ENCODE assay signal across 22 cellular contexts in the genomic region with DNA sequence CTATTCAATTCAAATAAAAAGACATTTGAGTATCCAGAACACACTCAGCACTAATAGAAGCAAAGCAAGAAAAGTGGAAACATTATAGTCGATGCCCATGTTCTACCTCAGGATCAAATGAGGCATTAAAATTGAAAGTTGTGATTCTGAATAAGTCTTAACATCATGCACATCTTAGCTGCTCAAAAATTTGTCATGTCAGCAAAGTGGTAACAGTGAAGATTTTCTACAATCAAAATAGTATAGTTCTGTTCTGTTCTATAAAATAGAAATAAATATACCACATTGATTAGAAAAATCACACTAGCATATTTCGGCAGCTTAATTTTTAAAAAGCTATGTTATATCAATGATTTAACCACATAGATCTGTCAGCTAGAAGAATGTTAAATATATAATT.
DNase-seq lines count a peak whose midpoint lies in the region; ATAC-seq, FAIRE-seq and TF ChIP-seq lines count a peak whose summit lies in the region.
"Had no signal": no experiment of that assay in that cellular context is flagged by ENCODE, and none has a peak within 500 bp of the region (broad histone marks: within the 10 kb centered on the region; RNA-seq: fewer than 3 reads in every experiment).

No MANE protein-coding gene starts in this region.

- BruUV-seq in IMR-90 (replicated peaks; lab: Mats Ljungman, UMichigan) (no TSS peak), K562 (replicated peaks; lab: Mats Ljungman, UMichigan) (no TSS peak)

- no peak for TF ChIP-seq EP300 in A549 (IDR thresholded peaks at IDR 0.05)
- no peak for TF ChIP-seq EP300 in K562 (IDR thresholded peaks at IDR 0.05; ENCODE audit: low read length)
- TF ChIP-seq EP300 in neural cell (conservative IDR thresholded peaks at IDR 0.05; ENCODE audit: poor library complexity, severe bottlenecking) = no peak

- H2AFZ ChIP-seq in IMR-90 (replicated peaks; ENCODE audit: low read length, poor library complexity) = no peak overlapping the region
- H2AFZ ChIP-seq in K562 (ENCODE audit: low read depth, low read length) = no peak overlapping the region
- H2AFZ ChIP-seq in neural cell (ENCODE audit: low read depth, low read length) = no peak overlapping the region

- H3K56ac ChIP-seq in IMR-90 (ENCODE audit: extremely low read depth, insufficient read depth, low read length) = no peak overlapping the region

- in situ Hi-C loops in IMR-90 (cut with MboI; ENCODE audit: low sequenced_read_pairs) = no loop called here
- in situ Hi-C loops in K562 (cut with MboI) = no loop called here

- H2BK120ac ChIP-seq in IMR-90 (ENCODE audit: low read depth, low read length) = no peak overlapping the region

- no peaks in the 10 kb centered on the region for H3K9me3 ChIP-seq in A549
- no peaks in the 10 kb centered on the region for H3K9me3 ChIP-seq in IMR-90 (ENCODE audit: control insufficient read depth, insufficient read depth, low read length)
- no peaks in the 10 kb centered on the region for H3K9me3 ChIP-seq in K562 (replicated peaks; ENCODE audit: control insufficient read depth, insufficient read depth, low read depth, low read length)
- no peaks in the 10 kb centered on the region for H3K9me3 ChIP-seq in neural cell (ENCODE audit: low read length)
- H3K9me3 ChIP-seq: BLaER1 treated with 17β-estradiol and CSF1 and Interleukin-3, amounts not matched to agents 10 nM and 100 nM; Caco-2 had no signal

- no peaks in the 10 kb centered on the region for H3K4me1 ChIP-seq in A549
- H3K4me1 ChIP-seq in IMR-90 (ENCODE audit: control insufficient read depth, insufficient read depth, low read length) = no peaks in the 10 kb centered on the region
- H3K4me1 ChIP-seq in K562 (replicated peaks in 1 of 2; ENCODE audit: control insufficient read depth in 2 of 2, insufficient read depth in 2 of 2, low read length in 2 of 2) = no peaks in the 10 kb centered on the region
- H3K4me1 ChIP-seq: BLaER1 treated with 17β-estradiol and CSF1 and Interleukin-3, amounts not matched to agents 10 nM and 100 nM had no signal

- H2AK9ac ChIP-seq in IMR-90 (replicated peaks; ENCODE audit: low read depth, low read length, poor library complexity) = no peak overlapping the region

- H3F3A ChIP-seq in neural cell (ENCODE audit: insufficient read depth, low read length, poor library complexity, severe bottlenecking) = no peaks in the 10 kb centered on the region

- H2BK5ac ChIP-seq in IMR-90 (ENCODE audit: low read depth, low read length, poor library complexity, severe bottlenecking) = no peak overlapping the region

- dilution Hi-C loops in IMR-90 (cut with HindIII; ENCODE audit: low sequenced_read_pairs, unreplicated experiment) = no loop called here

- TF ChIP-seq CTCF in A549 (IDR thresholded peaks at IDR 0.05) (no peak), IMR-90 (conservative IDR thresholded peaks at IDR 0.05; ENCODE audit: low read depth, low read length) (no peak), K562 (IDR thresholded peaks at IDR 0.05 in 2 of 3, conservative IDR thresholded peaks at IDR 0.05 in 1 of 3; ENCODE audit: insufficient read depth in 2 of 3, low read depth in 1 of 3, low read length in 3 of 3) (no peak), neural cell (IDR thresholded peaks at IDR 0.05; ENCODE audit: poor library complexity, severe bottlenecking) (no peak)

- no peak overlapping the region for H2AK5ac ChIP-seq in IMR-90 (ENCODE audit: low read depth, low read length)

- H2BK20ac ChIP-seq in IMR-90 (ENCODE audit: low read depth, low read length) = no peak overlapping the region

- H3K27me3 ChIP-seq in IMR-90 (ENCODE audit: control insufficient read depth, insufficient read depth, low read length) = no peaks in the 10 kb centered on the region
- H3K27me3 ChIP-seq in K562 (ENCODE audit: control insufficient read depth in 2 of 2, insufficient read depth in 2 of 2, low read length in 2 of 2) = peaks cover 0 to 3% of the 10 kb centered on the region in 2 experiments; a peak in 1 of 5 replicates
- no peaks in the 10 kb centered on the region for H3K27me3 ChIP-seq in neural cell (ENCODE audit: insufficient read depth, low read depth, low read length)
- H3K27me3 ChIP-seq: BLaER1 treated with 17β-estradiol and CSF1 and Interleukin-3, amounts not matched to agents 10 nM and 100 nM had no signal

- no peak overlapping the region for H4K5ac ChIP-seq in IMR-90 (ENCODE audit: low read depth, low read length)

- no peaks in the 10 kb centered on the region for H4K20me1 ChIP-seq in IMR-90 (ENCODE audit: insufficient read depth, low read length)
- H4K20me1 ChIP-seq in K562 (replicated peaks; ENCODE audit: control insufficient read depth, insufficient read depth, low read length) = no peaks in the 10 kb centered on the region
- no peaks in the 10 kb centered on the region for H4K20me1 ChIP-seq in neural cell (ENCODE audit: insufficient read depth)
- H4K20me1 ChIP-seq: BLaER1 treated with 17β-estradiol and CSF1 and Interleukin-3, amounts not matched to agents 10 nM and 100 nM had no signal

- H3K9ac ChIP-seq in IMR-90 (ENCODE audit: low read depth, low read length) = no peak overlapping the region
- no peak overlapping the region for H3K9ac ChIP-seq in K562 (ENCODE audit: insufficient read depth in 1 of 2, low read depth in 2 of 2, low read length in 2 of 2)
- H3K9ac ChIP-seq in neural cell (ENCODE audit: low read length) = no peak overlapping the region
- H3K9ac ChIP-seq: BLaER1 treated with 17β-estradiol and CSF1 and Interleukin-3, amounts not matched to agents 10 nM and 100 nM had no signal

- TF ChIP-seq POLR2A in A549 (IDR thresholded peaks at IDR 0.05; ENCODE audit: low read length) (no peak), IMR-90 (IDR thresholded peaks at IDR 0.05; ENCODE audit: low read depth, low read length) (no peak), K562 (conservative IDR thresholded peaks at IDR 0.05) (no peak)

- no peaks in the 10 kb centered on the region for H3K9me1 ChIP-seq in IMR-90 (ENCODE audit: insufficient read depth, low read length)
- no peaks in the 10 kb centered on the region for H3K9me1 ChIP-seq in K562 (ENCODE audit: control insufficient read depth, insufficient read depth, low read length)

- no peak overlapping the region for H3K4me2 ChIP-seq in A549
- no peak overlapping the region for H3K4me2 ChIP-seq in IMR-90 (ENCODE audit: low read depth, low read length)
- no peak overlapping the region for H3K4me2 ChIP-seq in K562 (ENCODE audit: insufficient read depth, low read length)
- H3K4me2 ChIP-seq in neural cell (ENCODE audit: low read length) = no peak overlapping the region
- H3K4me2 ChIP-seq: BLaER1 treated with 17β-estradiol and CSF1 and Interleukin-3, amounts not matched to agents 10 nM and 100 nM had no signal

- H3K36me3 ChIP-seq in IMR-90 (ENCODE audit: control insufficient read depth, insufficient read depth, low read length) (no peaks in the 10 kb centered on the region), K562 (ENCODE audit: control insufficient read depth, insufficient read depth, low read length) (no peaks in the 10 kb centered on the region), neural cell (ENCODE audit: insufficient read depth, low read length) (no peaks in the 10 kb centered on the region)

- CTCF ChIA-PET in A549 (lab: Yijun Ruan, JAX) (interaction anchor here (0.8 to 1.5 kb wide), 3 partner anchors 12 to 1540 kb away, joined by 3 read pairs; no protein-coding TSS in a partner anchor), IMR-90 (lab: Yijun Ruan, JAX) (interaction anchor here (1.3 kb wide), 1 partner anchor 233 kb away, joined by 3 read pairs; no protein-coding TSS in a partner anchor), K562 (lab: Yijun Ruan, JAX; ENCODE audit: low intra/inter-chr PET ratio) (no interaction called here)

- no peak overlapping the region for H4K91ac ChIP-seq in IMR-90 (ENCODE audit: insufficient read depth, low read depth, low read length)

- no peak for DNase-seq in A549 (ENCODE audit: low read depth in 1 of 2, low spot score in 1 of 2)
- no peak for DNase-seq in IMR-90
- no peak for DNase-seq in K562 (ENCODE audit: extremely low read depth in 1 of 4, low spot score in 3 of 4)
- no peak for DNase-seq in SW480 (ENCODE audit: low spot score)
- DNase-seq: 8988T; AML-193; Caco-2; Calu3; CD4-positive, alpha-beta T cell; CD8-positive, alpha-beta T cell; DMS79 treated with DMSO at 0.1 percent for 48 hours; GF-D8 had no signal

- FAIRE-seq in A549 (lab: Jason Lieb, UNC) = no peak
- no peak for FAIRE-seq in K562 (lab: Jason Lieb, UNC)
- FAIRE-seq: A204.1, D721Med, G401.6, GM12891, GM19239 had no signal

- TF ChIP-seq RAD21 in A549 (conservative IDR thresholded peaks at IDR 0.05 in 1 of 2, IDR thresholded peaks at IDR 0.05 in 1 of 2) (no peak), IMR-90 (IDR thresholded peaks at IDR 0.05; ENCODE audit: low read length) (no peak), K562 (CRISPR knock-in tag; conservative IDR thresholded peaks at IDR 0.05 in 1 of 2, IDR thresholded peaks at IDR 0.05 in 1 of 2) (no peak), neural cell (conservative IDR thresholded peaks at IDR 0.05) (no peak)

- H3K79me2 ChIP-seq in K562 (ENCODE audit: control insufficient read depth, insufficient read depth, low read length) (no peaks in the 10 kb centered on the region), neural cell (replicated peaks; ENCODE audit: insufficient read depth, low read length) (no peaks in the 10 kb centered on the region)

- H4K8ac ChIP-seq in IMR-90 (ENCODE audit: low read depth in 2 of 2, low read length in 2 of 2) = no peak overlapping the region

- H3K14ac ChIP-seq in IMR-90 (replicated peaks; ENCODE audit: low read depth, low read length) = no peak overlapping the region

- no peak overlapping the region for H3K18ac ChIP-seq in IMR-90 (ENCODE audit: low read depth, low read length)

- H3K9me2 ChIP-seq in neural cell (ENCODE audit: insufficient read depth, low read length) = no peaks in the 10 kb centered on the region

- intact Hi-C loops in IMR-90 (cut with micrococcal nuclease) = loop anchor here (5.0 to 10.0 kb wide), 4 partner anchors 211 to 1539 kb away; no protein-coding TSS in a partner anchor
- intact Hi-C loops in K562 (cut with micrococcal nuclease) = loop anchor here (5.0 kb wide), 1 partner anchor 121 kb away; no protein-coding TSS in a partner anchor

- WGBS in A549 (ENCODE audit: missing lambda C conversion rate) = 21% methylated on average over 2 of the region's 2 CpGs
- WGBS in IMR-90 (ENCODE audit: extremely low coverage in 2 of 2, insufficient read length in 1 of 2), 2 experiments = no CpG with 5 or more reads among the region's 2 CpGs
- WGBS in K562 (ENCODE audit: insufficient coverage, low coverage, missing lambda C conversion rate) = 26% methylated on average over 2 of the region's 2 CpGs

- no peaks in the 10 kb centered on the region for H3K79me1 ChIP-seq in IMR-90 (ENCODE audit: low read depth in 1 of 2, low read length in 2 of 2)

- H2BK15ac ChIP-seq in IMR-90 (ENCODE audit: low read depth, low read length) = no peak overlapping the region

- H3K27ac ChIP-seq in A549 (no peak overlapping the region), IMR-90 (ENCODE audit: insufficient read depth, low read length) (no peak overlapping the region), K562 (ENCODE audit: extremely low read depth, low read depth, low read length) (no peak overlapping the region), neural cell (ENCODE audit: low read length) (peak overlapping the region; percentile 51)
- H3K27ac ChIP-seq: BLaER1 treated with 17β-estradiol and CSF1 and Interleukin-3, amounts not matched to agents 10 nM and 100 nM; C4-2B had no signal

- no peak overlapping the region for H3K4ac ChIP-seq in IMR-90 (ENCODE audit: low read depth, low read length)

- H3K4me3 ChIP-seq in A549 (no peak overlapping the region), IMR-90 (ENCODE audit: insufficient read depth, low read depth, low read length) (no peak overlapping the region), K562 (no peak overlapping the region), neural cell (ENCODE audit: low read length) (no peak overlapping the region)
- H3K4me3 ChIP-seq: BLaER1 treated with 17β-estradiol and CSF1 and Interleukin-3, amounts not matched to agents 10 nM and 100 nM had no signal

- ATAC-seq in A549 (no peak), IMR-90 (ENCODE audit: low read depth) (no peak), K562 (no peak), GM21381 (IDR thresholded peaks at IDR 0.05; ENCODE audit: unreplicated experiment) (no peak), HG03196 (IDR thresholded peaks at IDR 0.05; ENCODE audit: unreplicated experiment) (no peak)
- ATAC-seq: CD8-positive, alpha-beta T cell had no signal

- POLR2A ChIA-PET in A549 (lab: Yijun Ruan, JAX) = no interaction called here
- POLR2A ChIA-PET in IMR-90 (lab: Charles Lee; ENCODE audit: unreplicated experiment) = no interaction called here
- POLR2A ChIA-PET in K562 (lab: Yijun Ruan, JAX) = interaction anchor here (1.5 kb wide), 1 partner anchor 11 kb away, joined by 4 read pairs; no protein-coding TSS in a partner anchor

- H3K23ac ChIP-seq in IMR-90 (ENCODE audit: low read depth, low read length) = no peak overlapping the region
